10 cellular contexts compared by ENCODE assay signal in genomic region chr14:67571991-67572323, GRCh38. TPM values are rescaled to one million over a fixed set of nuclear protein-coding genes. Genes with fewer than 3 reads are reported as not detected.
A peak's percentile ranks its signal among the peaks of the same experiment; 100 is the strongest.
DNase-seq lines count a peak whose midpoint lies in the region; ATAC-seq and TF ChIP-seq lines count a peak whose summit lies in the region.
"Had no signal": no experiment of that assay in that cellular context is flagged by ENCODE, and none has a peak within 500 bp of the region (broad histone marks: within the 10 kb centered on the region; RNA-seq: fewer than 3 reads in every experiment).

No MANE protein-coding gene starts in this region.

- no peak for ATAC-seq in natural killer cell treated with Interleukin-12 subunit alpha and Interleukin-12 subunit beta and Interleukin-15 and Interleukin-18, amount 100 ng/mL, for 72 hours
- ATAC-seq in natural killer cell (no peak), HG02759 (IDR thresholded peaks at IDR 0.05; ENCODE audit: unreplicated experiment) (no peak)

- H3K27me3 Mint-ChIP-seq in natural killer cell treated with Interleukin-12 subunit alpha and Interleukin-12 subunit beta and Interleukin-15 and Interleukin-18, amount 100 ng/mL, for 72 hours: peaks cover 8 to 11% of the 10 kb centered on the region in 2 donors
- peaks cover 0 to 12% of the 10 kb centered on the region in 2 donors for H3K27me3 Mint-ChIP-seq in natural killer cell (ENCODE audit: low read depth in 2 of 2)

- H3K27ac Mint-ChIP-seq in natural killer cell treated with Interleukin-12 subunit alpha and Interleukin-12 subunit beta and Interleukin-15 and Interleukin-18, amount 100 ng/mL, for 72 hours: no peak overlapping the region
- H3K27ac Mint-ChIP-seq in natural killer cell: no peak overlapping the region
- H3K27ac Mint-ChIP-seq: GM23338 had no signal

- H3K9me3 Mint-ChIP-seq in natural killer cell treated with Interleukin-12 subunit alpha and Interleukin-12 subunit beta and Interleukin-15 and Interleukin-18, amount 100 ng/mL, for 72 hours: no peaks in the 10 kb centered on the region
- H3K9me3 Mint-ChIP-seq in natural killer cell: no peaks in the 10 kb centered on the region
- H3K9me3 Mint-ChIP-seq: CD8-positive, alpha-beta memory T cell; GM23338 had no signal

- H3K4me1 Mint-ChIP-seq in natural killer cell treated with Interleukin-12 subunit alpha and Interleukin-12 subunit beta and Interleukin-15 and Interleukin-18, amount 100 ng/mL, for 72 hours (ENCODE audit: low read depth in 2 of 2): peaks cover 0 to 10% of the 10 kb centered on the region in 2 donors
- peaks cover 11 to 13% of the 10 kb centered on the region in 2 donors for H3K4me1 Mint-ChIP-seq in natural killer cell
- H3K4me1 Mint-ChIP-seq: CD8-positive, alpha-beta memory T cell had no signal

- no peaks in the 10 kb centered on the region for H3K36me3 Mint-ChIP-seq in natural killer cell treated with Interleukin-12 subunit alpha and Interleukin-12 subunit beta and Interleukin-15 and Interleukin-18, amount 100 ng/mL, for 72 hours
- no peaks in the 10 kb centered on the region for H3K36me3 Mint-ChIP-seq in natural killer cell
- H3K36me3 Mint-ChIP-seq: CD8-positive, alpha-beta memory T cell had no signal

- no peak overlapping the region for H3K4me3 Mint-ChIP-seq in natural killer cell treated with Interleukin-12 subunit alpha and Interleukin-12 subunit beta and Interleukin-15 and Interleukin-18, amount 100 ng/mL, for 72 hours
- no peak overlapping the region for H3K4me3 Mint-ChIP-seq in natural killer cell
- H3K4me3 Mint-ChIP-seq: CD8-positive, alpha-beta memory T cell; GM23338 had no signal

- DNase-seq in natural killer cell treated with Interleukin-12 subunit alpha and Interleukin-12 subunit beta and Interleukin-15 and Interleukin-18, amount 100 ng/mL, for 72 hours (ENCODE audit: low spot score): peak; percentile 55
- no peak for DNase-seq in natural killer cell
- peak; percentile 16 for DNase-seq in left kidney (ENCODE audit: low read depth, low spot score)
- peak; percentile 11 for DNase-seq in renal cortical epithelial cell (ENCODE audit: low read depth)
- no peak for DNase-seq in NCI-H187 (lab: John Stamatoyannopoulos, UW)
- no peak for DNase-seq in activated T-cell treated with anti-CD3 and anti-CD28 coated beads for 4 hours
- DNase-seq: NCI-H2081 treated with DMSO at 0.1 percent for 48 hours had no signal

- TF ChIP-seq CTCF in natural killer cell (IDR thresholded peaks at IDR 0.05): no peak

- intact Hi-C loops in natural killer cell (cut with micrococcal nuclease): loop anchor here (1.0 kb wide), 1 partner anchor 145 kb away; no protein-coding TSS in a partner anchor

RNA-seq across cellular contexts. Expression of gene PIGH, which starts 28.1 kb away (rescaled TPM):
- total RNA-seq in natural killer cell treated with Interleukin-12 subunit alpha and Interleukin-12 subunit beta and Interleukin-15 and Interleukin-18, amount 100 ng/mL, for 72 hours: 10 to 100 TPM; 30.1 to 37.4 TPM
- total RNA-seq in natural killer cell: 10 to 100 TPM; 50.9 to 56.0 (median 54.5) TPM
- 10.9 and 14.0 TPM in 2 replicates for total RNA-seq in renal cortical epithelial cell

RNA-seq across cellular contexts. Expression of gene PLEKHH1, which starts 38.9 kb away (rescaled TPM):
- total RNA-seq in natural killer cell treated with Interleukin-12 subunit alpha and Interleukin-12 subunit beta and Interleukin-15 and Interleukin-18, amount 100 ng/mL, for 72 hours: 1 to 10 TPM; 1.2 to 1.9 TPM
- total RNA-seq in natural killer cell (not detected), renal cortical epithelial cell (1.7 and 7.3 TPM in 2 replicates)

RNA-seq across cellular contexts. Expression of gene ARG2, which starts 47.8 kb away (rescaled TPM):
- total RNA-seq in natural killer cell treated with Interleukin-12 subunit alpha and Interleukin-12 subunit beta and Interleukin-15 and Interleukin-18, amount 100 ng/mL, for 72 hours: 1 to 10 TPM; 4.3 to 8.0 TPM
- 1 to 10 TPM; 1.2 to 7.4 (median 1.4) TPM for total RNA-seq in natural killer cell
- 4.5 and 17.4 TPM in 2 replicates for total RNA-seq in renal cortical epithelial cell

Comparison
In these comparisons a context has a peak if more than half of its experiments do, and no peak if none do; other contexts are left out.
1. DNase-seq: peak in natural killer cell treated with Interleukin-12 subunit alpha and Interleukin-12 subunit beta and Interleukin-15 and Interleukin-18, amount 100 ng/mL, for 72 hours (single experiment), left kidney (single experiment) and renal cortical epithelial cell (single experiment); none in natural killer cell (single experiment), NCI-H187 (0 of 2) and activated T-cell treated with anti-CD3 and anti-CD28 coated beads for 4 hours (single experiment).